ENCODE assay signal across 1 cellular context in the genomic region with DNA sequence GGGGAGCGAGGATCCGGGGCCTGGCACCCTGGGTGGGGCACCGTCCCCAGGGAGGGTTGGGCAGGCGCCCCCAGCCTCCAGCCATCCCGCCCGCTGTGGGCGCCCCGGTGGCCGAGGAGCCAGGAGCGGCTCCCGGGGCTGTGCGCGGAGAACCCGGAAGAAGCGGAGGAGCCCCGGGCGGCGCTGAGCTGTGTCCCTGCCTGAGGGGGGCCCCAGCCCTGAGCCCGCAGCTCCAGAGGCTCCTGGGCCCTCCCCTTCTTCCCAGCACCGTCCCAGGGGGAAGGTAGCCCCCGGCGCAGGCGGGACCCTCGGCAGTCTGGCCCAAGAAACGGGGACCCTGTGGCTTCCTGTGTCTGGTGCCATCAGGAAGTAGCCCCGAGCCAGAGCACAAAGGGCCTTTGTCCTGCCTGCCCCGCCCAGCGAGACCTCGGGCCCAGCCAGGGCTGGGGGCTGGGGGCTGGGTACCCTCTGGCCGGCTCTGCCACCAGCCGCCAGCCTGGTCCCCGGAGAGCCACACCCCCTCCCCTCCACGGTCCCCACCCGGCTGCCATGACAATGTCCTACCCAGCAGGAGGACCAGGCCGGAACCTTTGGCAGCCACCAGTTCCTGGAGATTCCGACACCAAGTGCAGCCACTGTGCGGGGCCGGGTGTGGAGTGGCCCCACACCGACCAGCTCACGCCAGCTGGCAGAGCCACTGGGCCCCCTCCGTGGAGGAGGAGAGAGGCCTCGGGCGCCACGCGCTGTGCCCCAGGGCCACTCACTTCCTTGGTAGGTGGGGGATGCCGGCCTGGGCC.
TF ChIP-seq lines count a peak whose summit lies in the region.

No MANE protein-coding gene starts in this region.

TF ChIP-seq in HEK293T, 16 proteins besides CTCF, POLR2A, EP300 and RAD21 (continued from another document):
- TF ChIP-seq L3MBTL2 (conservative IDR thresholded peaks at IDR 0.05) (no peak), SUZ12 (IDR thresholded peaks at IDR 0.05) (no peak), SP1 (IDR thresholded peaks at IDR 0.05) (no peak), ARNT (IDR thresholded peaks at IDR 0.05) (no peak), FOXK2 (IDR thresholded peaks at IDR 0.05) (no peak), BHLHE40 (IDR thresholded peaks at IDR 0.05; ENCODE audit: borderline replicate concordance) (no peak), FOXA1 (IDR thresholded peaks at IDR 0.05) (no peak)
- TF ChIP-seq, protein P1, sequence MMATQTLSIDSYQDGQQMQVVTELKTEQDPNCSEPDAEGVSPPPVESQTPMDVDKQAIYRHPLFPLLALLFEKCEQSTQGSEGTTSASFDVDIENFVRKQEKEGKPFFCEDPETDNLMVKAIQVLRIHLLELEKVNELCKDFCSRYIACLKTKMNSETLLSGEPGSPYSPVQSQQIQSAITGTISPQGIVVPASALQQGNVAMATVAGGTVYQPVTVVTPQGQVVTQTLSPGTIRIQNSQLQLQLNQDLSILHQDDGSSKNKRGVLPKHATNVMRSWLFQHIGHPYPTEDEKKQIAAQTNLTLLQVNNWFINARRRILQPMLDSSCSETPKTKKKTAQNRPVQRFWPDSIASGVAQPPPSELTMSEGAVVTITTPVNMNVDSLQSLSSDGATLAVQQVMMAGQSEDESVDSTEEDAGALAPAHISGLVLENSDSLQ (IDR thresholded peaks at IDR 0.05), result no peak
TF ChIP-seq in HEK293T: peak in this region for 0.
